8 cellular contexts compared by ENCODE assay signal in genomic region chr10:84214612-84215235, GRCh38. TPM values are rescaled to one million over a fixed set of nuclear protein-coding genes. Genes with fewer than 3 reads are reported as not detected.
A peak's percentile ranks its signal among the peaks of the same experiment; 100 is the strongest.
DNase-seq lines count a peak whose midpoint lies in the region; ATAC-seq, FAIRE-seq and TF ChIP-seq lines count a peak whose summit lies in the region.

No MANE protein-coding gene starts in this region.

- H3K27ac ChIP-seq in left lung = no peak overlapping the region

- H3K36me3 Mint-ChIP-seq in activated naive CD8-positive, alpha-beta T cell treated with anti-CD3 and anti-CD28 coated beads for 36 hours = no peaks in the 10 kb centered on the region

- DNase-seq in activated T-cell treated with anti-CD3 and anti-CD28 coated beads for 24 hours (ENCODE audit: low read depth) (peak; percentile 11), activated T-cell treated with anti-CD3 and anti-CD28 coated beads for 4 hours (no peak), HCEC 1CT (peak; percentile 15), LNCaP clone FGC (ENCODE audit: low read depth) (no peak), left lung (no peak), HTR-8/SVneo (ENCODE audit: insufficient read length, low spot score) (no peak), DMS79 (lab: John Stamatoyannopoulos, UW) (no peak)
- peak; percentile 41 for DNase-seq in activated naive CD8-positive, alpha-beta T cell treated with anti-CD3 and anti-CD28 coated beads for 36 hours

- no peaks in the 10 kb centered on the region for H3K4me1 ChIP-seq in left lung

- H3K27me3 Mint-ChIP-seq in activated naive CD8-positive, alpha-beta T cell treated with anti-CD3 and anti-CD28 coated beads for 36 hours = peaks cover 4% of the 10 kb centered on the region

- H3K27ac Mint-ChIP-seq in activated naive CD8-positive, alpha-beta T cell treated with anti-CD3 and anti-CD28 coated beads for 36 hours = no peak overlapping the region

- ATAC-seq in left lung = peak; percentile 76

- intact Hi-C loops in left lung (cut with DNase I) = no loop called here

- H3K4me1 Mint-ChIP-seq in activated naive CD8-positive, alpha-beta T cell treated with anti-CD3 and anti-CD28 coated beads for 36 hours = no peaks in the 10 kb centered on the region

- H3K36me3 ChIP-seq in left lung = no peaks in the 10 kb centered on the region

- FAIRE-seq in HTR-8/SVneo (lab: Jason Lieb, UNC) = no peak

- H3K4me3 Mint-ChIP-seq in activated naive CD8-positive, alpha-beta T cell treated with anti-CD3 and anti-CD28 coated beads for 36 hours = peak overlapping the region; percentile 23

- H3K9me3 ChIP-seq in left lung = no peaks in the 10 kb centered on the region

- H3K9me3 Mint-ChIP-seq in activated naive CD8-positive, alpha-beta T cell treated with anti-CD3 and anti-CD28 coated beads for 36 hours = peaks cover 6% of the 10 kb centered on the region

- H3K4me3 ChIP-seq in LNCaP clone FGC (ENCODE audit: low read depth, low read length) (no peak overlapping the region), left lung (no peak overlapping the region)

- TF ChIP-seq CTCF in LNCaP clone FGC (IDR thresholded peaks at IDR 0.05; ENCODE audit: control insufficient read depth, extremely low read depth, insufficient read depth) (peak; percentile 70), left lung (IDR thresholded peaks at IDR 0.05) (peak in 1 of 2 donors; percentile 45)

- H3K27me3 ChIP-seq in left lung = peaks cover 0 to 4% of the 10 kb centered on the region in 2 donors

RNA-seq across cellular contexts. Expression of gene LRIT2, which starts 10.6 kb away (rescaled TPM):
- not detected for total RNA-seq in activated naive CD8-positive, alpha-beta T cell treated with anti-CD3 and anti-CD28 coated beads for 36 hours
- not detected for total RNA-seq in left lung

RNA-seq across cellular contexts. Expression of gene CDHR1, which starts 20.4 kb away (rescaled TPM):
- total RNA-seq in activated naive CD8-positive, alpha-beta T cell treated with anti-CD3 and anti-CD28 coated beads for 36 hours = 1 to 10 TPM in 1 of 2 experiments, under 1 TPM in 1; 0.91 to 1.6 TPM
- total RNA-seq in left lung = under 1 TPM; 0.38 to 0.94 TPM

RNA-seq across cellular contexts. Expression of gene LRIT1, which starts 26.6 kb away (rescaled TPM):
- total RNA-seq in activated naive CD8-positive, alpha-beta T cell treated with anti-CD3 and anti-CD28 coated beads for 36 hours = not detected
- not detected for total RNA-seq in left lung

RNA-seq across cellular contexts. Expression of gene RGR, which starts 30.1 kb away (rescaled TPM):
- not detected for total RNA-seq in activated naive CD8-positive, alpha-beta T cell treated with anti-CD3 and anti-CD28 coated beads for 36 hours
- total RNA-seq in left lung = not detected

RNA-seq across cellular contexts. Expression of gene GPR15LG, which starts 41.1 kb away (rescaled TPM):
- total RNA-seq in activated naive CD8-positive, alpha-beta T cell treated with anti-CD3 and anti-CD28 coated beads for 36 hours = not detected
- total RNA-seq in left lung = not detected

Comparison
In these comparisons a context has a peak if more than half of its experiments do, and no peak if none do; other contexts are left out.
1. DNase-seq: peak in activated T-cell treated with anti-CD3 and anti-CD28 coated beads for 24 hours (single experiment), HCEC 1CT (single experiment) and activated naive CD8-positive, alpha-beta T cell treated with anti-CD3 and anti-CD28 coated beads for 36 hours (single experiment); none in activated T-cell treated with anti-CD3 and anti-CD28 coated beads for 4 hours (single experiment), LNCaP clone FGC (single experiment), left lung (0 of 2), HTR-8/SVneo (single experiment) and DMS79 (single experiment).